ENCODE assay signal across 20 cellular contexts in genomic region chr9:134834957-134835419, GRCh38. TPM values are rescaled to one million over a fixed set of nuclear protein-coding genes. Genes with fewer than 3 reads are reported as not detected.
DNase-seq lines count a peak whose midpoint lies in the region; ATAC-seq, FAIRE-seq and TF ChIP-seq lines count a peak whose summit lies in the region.
"Had no signal": no experiment of that assay in that cellular context is flagged by ENCODE, and none has a peak within 500 bp of the region (broad histone marks: within the 10 kb centered on the region; RNA-seq: fewer than 3 reads in every experiment).

No MANE protein-coding gene starts in this region.

- DNase-seq in Right ventricle myocardium superior: peak; percentile 46
- DNase-seq in cardiac septum (ENCODE audit: low spot score): no peak
- DNase-seq in RWPE1 (ENCODE audit: low spot score): no peak
- peak; percentile 61 for DNase-seq in kidney
- no peak for DNase-seq in smooth muscle cell (lab: John Stamatoyannopoulos, UW; ENCODE audit: unreplicated experiment)
- DNase-seq in iPS-NIHi7 (ENCODE audit: extremely low spot score): no peak
- DNase-seq in activated CD4-positive, alpha-beta T cell treated with anti-CD3 and anti-CD28 coated beads, Interleukin-2, amount 50 U/mL, for 4 hours: no peak
- DNase-seq: 8988T, AML-193, Caco-2, GM23248 had no signal

- CTCF ChIA-PET in RWPE1 (lab: Yijun Ruan, JAX): interaction anchor here (0.6 kb wide), 1 partner anchor 9 kb away, joined by 3 read pairs; no protein-coding TSS in a partner anchor

- no peaks in the 10 kb centered on the region for H3K4me1 ChIP-seq in kidney (ENCODE audit: control insufficient read depth in 1 of 2, insufficient read depth in 1 of 2, low read depth in 1 of 2, low read length in 2 of 2)
- H3K4me1 ChIP-seq in smooth muscle cell (ENCODE audit: low read depth): no peaks in the 10 kb centered on the region
- H3K4me1 ChIP-seq: Caco-2, HAP-1 had no signal

- H3K79me2 ChIP-seq in smooth muscle cell (ENCODE audit: low read depth): no peaks in the 10 kb centered on the region

- H3K9ac ChIP-seq in kidney (ENCODE audit: low read length in 2 of 2): no peak overlapping the region
- no peak overlapping the region for H3K9ac ChIP-seq in smooth muscle cell (ENCODE audit: low read depth)
- H3K9ac ChIP-seq: BLaER1, GM23248 had no signal

- no peak overlapping the region for H3K4me2 ChIP-seq in smooth muscle cell
- H3K4me2 ChIP-seq: BLaER1 had no signal

- TF ChIP-seq CTCF in RWPE1 (conservative IDR thresholded peaks at IDR 0.05; ENCODE audit: low read depth): no peak
- no peak for TF ChIP-seq CTCF in kidney (IDR thresholded peaks at IDR 0.05; ENCODE audit: borderline replicate concordance, extremely low read depth, insufficient read depth)
- no peak for TF ChIP-seq CTCF in smooth muscle cell (IDR thresholded peaks at IDR 0.05; ENCODE audit: borderline replicate concordance, insufficient read depth, poor library complexity, severe bottlenecking)

- H3K9me3 ChIP-seq in kidney (ENCODE audit: control insufficient read depth in 1 of 2, low read length in 2 of 2) (no peaks in the 10 kb centered on the region), smooth muscle cell (replicated peaks; ENCODE audit: low read depth) (no peaks in the 10 kb centered on the region)
- H3K9me3 ChIP-seq: BLaER1, Caco-2, HAP-1 had no signal

- H3K4me3 ChIP-seq in kidney (ENCODE audit: low read length in 2 of 2): no peak overlapping the region
- no peak overlapping the region for H3K4me3 ChIP-seq in smooth muscle cell
- H3K4me3 ChIP-seq: BLaER1, GM12878, GM23248, HAP-1 had no signal

- peak overlapping the region; percentile 2; the same call in 1 of the 2 replicates for H3K27ac ChIP-seq in RWPE1
- no peak overlapping the region for H3K27ac ChIP-seq in kidney (ENCODE audit: low read depth in 2 of 2, low read length in 2 of 2)
- H3K27ac ChIP-seq in smooth muscle cell (ENCODE audit: low read depth): peak overlapping the region; percentile 24
- H3K27ac ChIP-seq: BLaER1, GM23248 had no signal

- POLR2A ChIA-PET in RWPE1 (lab: Yijun Ruan, JAX; ENCODE audit: low non-redundant PET): no interaction called here

- WGBS in smooth muscle cell (ENCODE audit: low lambda C conversion rate): 99% methylated on average over 20 of the region's 25 CpGs

- H4K20me1 ChIP-seq in smooth muscle cell (ENCODE audit: low read depth): peaks cover 100% of the 10 kb centered on the region

- intact Hi-C loops in Right ventricle myocardium superior (cut with DNase I) (no loop called here), cardiac septum (cut with DNase I) (loop anchor here (5.0 kb wide), 1 partner anchor 47 kb away; the partner anchor contains the start of gene FCN2), kidney (cut with DNase I) (no loop called here)

- H3K36me3 ChIP-seq in kidney (ENCODE audit: control insufficient read depth in 1 of 2, insufficient read depth in 2 of 2, low read length in 2 of 2) (no peaks in the 10 kb centered on the region), smooth muscle cell (ENCODE audit: low read depth) (peaks cover 23% of the 10 kb centered on the region)
- H3K36me3 ChIP-seq: HAP-1 had no signal

- ATAC-seq in Right ventricle myocardium superior (ENCODE audit: poor library complexity) (no peak), HG03342 (IDR thresholded peaks at IDR 0.05; ENCODE audit: unreplicated experiment) (no peak)
- ATAC-seq: GM12878, HepG2 had no signal

- H2AFZ ChIP-seq in smooth muscle cell (ENCODE audit: low read depth): no peak overlapping the region
- H2AFZ ChIP-seq: GM23248 had no signal

- peaks cover 99% of the 10 kb centered on the region for H3F3A ChIP-seq in smooth muscle cell (ENCODE audit: low read depth)

- FAIRE-seq in kidney (lab: Jason Lieb, UNC): no peak
- FAIRE-seq: GM12878, GM18507, HepG2, HTR-8/SVneo had no signal

- no peaks in the 10 kb centered on the region for H3K27me3 ChIP-seq in smooth muscle cell (ENCODE audit: low read depth)
- H3K27me3 ChIP-seq: BLaER1 had no signal

RNA-seq across cellular contexts. Expression of gene FCN2, which starts 45.6 kb away (rescaled TPM):
- 0.30 TPM for total RNA-seq in Right ventricle myocardium superior
- total RNA-seq in cardiac septum: not detected
- total RNA-seq in kidney: 3.6 TPM
- 2.8 TPM for polyA plus RNA-seq in kidney (ENCODE audit: insufficient read depth, low read depth, low replicate concordance)
- total RNA-seq in smooth muscle cell: not detected in 2 replicates
- polyA plus RNA-seq in smooth muscle cell: not detected in 2 replicates
- total RNA-seq: Caco-2; CD8-positive, alpha-beta memory T cell; Daoy; GM12878; GM23248; HepG2 had no signal
- polyA plus RNA-seq: CD8-positive, alpha-beta memory T cell; GM12878; GM23248; HepG2 had no signal

Comparison
In these comparisons a context has a peak if more than half of its experiments do, and no peak if none do; other contexts are left out.
1. DNase-seq: peak in Right ventricle myocardium superior (single experiment) and kidney (single experiment); none in cardiac septum (single experiment), RWPE1 (single experiment), smooth muscle cell (single experiment), iPS-NIHi7 (single experiment) and activated CD4-positive, alpha-beta T cell treated with anti-CD3 and anti-CD28 coated beads, Interleukin-2, amount 50 U/mL, for 4 hours (0 of 2).
2. H3K27ac ChIP-seq: peak in RWPE1 (single experiment) and smooth muscle cell (single experiment); none in kidney (0 of 2).